8 cellular contexts compared by ENCODE assay signal in genomic region chr3:50620420-50620819, GRCh38. TPM values are rescaled to one million over a fixed set of nuclear protein-coding genes. Genes with fewer than 3 reads are reported as not detected.
DNase-seq lines count a peak whose midpoint lies in the region; ATAC-seq and TF ChIP-seq lines count a peak whose summit lies in the region.

No MANE protein-coding gene starts in this region.

- no peaks in the 10 kb centered on the region for H3K27me3 Mint-ChIP-seq in neural crest cell (ENCODE audit: low read depth)

- H3K4me3 ChIP-seq in NB4 (ENCODE audit: low read depth, low read length) (peak overlapping the region; percentile 61), transverse colon (no peak overlapping the region)

- H3K27ac ChIP-seq in angular gyrus (ENCODE audit: low read depth, low read length) (peak overlapping the region; percentile 11), transverse colon (peak overlapping the region in 1 of 4 donors; percentile 46)

- TF ChIP-seq CTCF in NB4 (IDR thresholded peaks at IDR 0.05; ENCODE audit: low read depth, low read length): peak; percentile 69
- TF ChIP-seq CTCF in neural crest cell (conservative IDR thresholded peaks at IDR 0.05): no peak
- no peak for TF ChIP-seq CTCF in transverse colon (IDR thresholded peaks at IDR 0.05)

- peak overlapping the region; percentile 62 for H3K4me3 Mint-ChIP-seq in neural crest cell

- no peaks in the 10 kb centered on the region for H3K36me3 Mint-ChIP-seq in neural crest cell (ENCODE audit: low read depth)

- 73% methylated on average over 1 of the region's 1 CpG; no CpG with 5 or more reads in 1 of the 2 donors for WGBS in transverse colon (ENCODE audit: low coverage in 1 of 2), 2 donors

- H3K36me3 ChIP-seq in transverse colon: no peaks in the 10 kb centered on the region

- DNase-seq in GDM1 (lab: John Stamatoyannopoulos, UW) (peak; percentile 71), NB4 (ENCODE audit: low read depth) (peak; percentile 96), neural crest cell (ENCODE audit: low read depth, low spot score) (no peak), transverse colon (no peak), NCI-H146 treated with DMSO at 0.1 percent for 48 hours (lab: John Stamatoyannopoulos, UW; ENCODE audit: unreplicated experiment) (no peak)

- TF ChIP-seq POLR2A in NB4 (IDR thresholded peaks at IDR 0.05; ENCODE audit: extremely low read depth, insufficient read length) (peak; percentile 50), transverse colon (IDR thresholded peaks at IDR 0.05) (no peak)

- no peak for TF ChIP-seq EP300 in transverse colon (IDR thresholded peaks at IDR 0.05; ENCODE audit: low read depth)

- no peaks in the 10 kb centered on the region for H3K27me3 ChIP-seq in transverse colon

- in situ Hi-C loops in transverse colon (cut with MboI; ENCODE audit: low pct_ligation_motif_present in 1 of 4, low pct_unique_long_range_greater_than_20kb in 1 of 4, low sequenced_read_pairs in 3 of 4): loop anchor here (10.0 to 25.0 kb wide), 2 partner anchors 754 to 767 kb away; partner anchors contain the start of genes MANF (in 2 of the 4) and RBM15B (in 2 of the 4)

- peaks cover 15% of the 10 kb centered on the region for H3K4me1 Mint-ChIP-seq in neural crest cell

- intact Hi-C loops in transverse colon (cut with DNase I; ENCODE audit: low total_unique reads): no loop called here

- no peak overlapping the region for H3K27ac Mint-ChIP-seq in neural crest cell (ENCODE audit: unreplicated experiment)

- peaks cover 0 to 42% (median 30%) of the 10 kb centered on the region in 4 donors for H3K4me1 ChIP-seq in transverse colon

- ATAC-seq in HG03045 (IDR thresholded peaks at IDR 0.05; ENCODE audit: unreplicated experiment): no peak
- ATAC-seq in GM19023 (IDR thresholded peaks at IDR 0.05; ENCODE audit: unreplicated experiment): no peak

- H3K9me3 Mint-ChIP-seq in neural crest cell: no peaks in the 10 kb centered on the region

- no peaks in the 10 kb centered on the region for H3K9me3 ChIP-seq in transverse colon

RNA-seq across cellular contexts. Expression of gene MAPKAPK3, which starts 3.5 kb away (rescaled TPM):
- total RNA-seq in neural crest cell (37.0 and 38.8 TPM in 2 replicates), transverse colon (10 to 100 TPM; 21.3 to 37.8 (median 26.9) TPM)

RNA-seq across cellular contexts. Expression of gene CISH, which starts 8.8 kb away (rescaled TPM):
- total RNA-seq in neural crest cell (8.1 and 8.6 TPM in 2 replicates), transverse colon (10 to 100 TPM in 2 of 4 donors, 1 to 10 TPM in 2; 3.0 to 15.9 (median 9.2) TPM)

RNA-seq across cellular contexts. Expression of gene HEMK1, which starts 51.1 kb away (rescaled TPM):
- total RNA-seq in neural crest cell: 22.8 and 22.9 TPM in 2 replicates
- total RNA-seq in transverse colon: 10 to 100 TPM in 1 of 4 donors, 1 to 10 TPM in 3; 7.3 to 11.6 (median 7.9) TPM

RNA-seq across cellular contexts. Expression of gene C3orf18, which starts 52.9 kb away (rescaled TPM):
- total RNA-seq in neural crest cell (12.7 and 13.1 TPM in 2 replicates), transverse colon (10 to 100 TPM in 1 of 4 donors, 1 to 10 TPM in 3; 1.9 to 10.2 (median 4.3) TPM)

RNA-seq across cellular contexts. Expression of gene DOCK3, which starts 54.3 kb away (rescaled TPM):
- total RNA-seq in neural crest cell: 5.0 and 5.4 TPM in 2 replicates
- under 1 TPM; 0.41 to 0.75 (median 0.62) TPM for total RNA-seq in transverse colon

Comparison
In these comparisons a context has a peak if more than half of its experiments do, and no peak if none do; other contexts are left out.
1. DNase-seq: peak in GDM1 (single experiment) and NB4 (single experiment); none in neural crest cell (single experiment), transverse colon (single experiment) and NCI-H146 treated with DMSO at 0.1 percent for 48 hours (single experiment).